ENCODE assay signal across 27 cellular contexts in the genomic region with DNA sequence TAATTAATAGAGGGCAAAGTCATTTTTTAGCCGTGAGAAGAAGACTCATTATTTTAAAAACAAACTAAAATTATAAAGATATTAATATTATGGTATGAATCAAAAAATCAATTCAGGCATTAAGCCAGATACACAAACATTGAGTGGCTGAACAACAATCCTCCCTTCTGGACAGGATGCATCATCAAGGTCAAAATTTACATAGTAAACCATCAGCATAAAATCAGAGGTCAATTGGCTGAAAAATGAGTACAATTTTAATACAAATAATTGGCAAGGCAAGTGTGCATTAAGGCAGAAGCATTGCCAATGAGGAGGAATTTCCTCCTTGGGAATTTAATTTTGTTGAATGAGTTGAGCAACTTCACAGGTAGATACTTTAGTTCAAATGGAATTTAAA.
"Had no signal": no experiment of that assay in that cellular context is flagged by ENCODE, and none has a peak within 500 bp of the region (broad histone marks: within the 10 kb centered on the region; RNA-seq: fewer than 3 reads in every experiment).

No MANE protein-coding gene starts in this region.

- H3K36me3 Mint-ChIP-seq: stimulated activated effector memory CD8-positive, alpha-beta T cell treated with anti-CD3 and anti-CD28 coated beads, Interleukin-12 subunit alpha, Interleukin-12 subunit beta, amount 100 ng/mL, for 72 hours; stimulated activated memory B cell treated with anti-CD40 and anti-IgM and Interleukin-4, amounts not matched to agents 10 μg/mL and 1 μg/mL and 100 μg/mL, for 72 hours; stimulated activated naive B cell treated with anti-CD40 and anti-IgM and Interleukin-4, amounts not matched to agents 10 μg/mL and 1 μg/mL and 100 μg/mL, for 72 hours had no signal

- DNase-seq: stimulated activated CD4-positive, alpha-beta T cell treated with anti-CD3 and anti-CD28 coated beads, Interleukin-2, amount 100 ng/mL, for 48 hours; stimulated activated CD4-positive, alpha-beta T cell treated with anti-CD3 and anti-CD28 coated beads, Interleukin-4, amount 100 ng/mL, for 1 hour; stimulated activated CD4-positive, alpha-beta T cell treated with anti-CD3 and anti-CD28 coated beads, Interleukin-4, amount 100 ng/mL, for 24 hours; stimulated activated CD4-positive, alpha-beta T cell treated with anti-CD3 and anti-CD28 coated beads, Interleukin-4, amount 100 ng/mL, for 4 hours; stimulated activated CD8-positive, alpha-beta memory T cell treated with anti-CD3 and anti-CD28 coated beads, Interleukin-4, amount 100 ng/mL, for 48 hours; stimulated activated naive B cell treated with anti-CD40 and anti-IgM and Interleukin-4, amounts not matched to agents 10 μg/mL and 1 μg/mL and 100 μg/mL, for 72 hours; stimulated activated naive CD4-positive, alpha-beta T cell; stimulated activated naive CD4-positive, alpha-beta T cell treated with Interleukin-2 at 50 U/mL for 16 hours; stimulated activated naive CD8-positive, alpha-beta T cell treated with anti-CD3 and anti-CD28 coated beads, Interleukin-15, amount 100 ng/mL, for 72 hours; stimulated activated naive CD8-positive, alpha-beta T cell treated with anti-CD3 and anti-CD28 coated beads, Interleukin-15, Interleukin-2, amounts not matched to agents 100 U/mL and 50 U/mL, for 24 hours; stomach; substantia nigra; testis; thyroid gland; tibial artery; transverse colon; trophoblast cell; upper lobe of left lung; upper lobe of right lung; uterus had no signal

- H3K4me3 Mint-ChIP-seq: stimulated activated effector memory CD8-positive, alpha-beta T cell treated with anti-CD3 and anti-CD28 coated beads, Interleukin-12 subunit alpha, Interleukin-12 subunit beta, amount 100 ng/mL, for 72 hours; stimulated activated memory B cell treated with anti-CD40 and anti-IgM and Interleukin-4, amounts not matched to agents 10 μg/mL and 1 μg/mL and 100 μg/mL, for 72 hours; stimulated activated naive B cell treated with anti-CD40 and anti-IgM and Interleukin-4, amounts not matched to agents 10 μg/mL and 1 μg/mL and 100 μg/mL, for 72 hours; stimulated activated naive CD8-positive, alpha-beta T cell treated with anti-CD3 and anti-CD28 coated beads, Interleukin-15, amount 100 ng/mL, for 72 hours; stimulated activated naive CD8-positive, alpha-beta T cell treated with anti-CD3 and anti-CD28 coated beads, Interleukin-15, Interleukin-2, amounts not matched to agents 100 ng/mL and 50 ng/mL, for 24 hours had no signal

- H3K9me3 Mint-ChIP-seq: stimulated activated naive B cell treated with anti-CD40 and anti-IgM and Interleukin-4, amounts not matched to agents 10 μg/mL and 1 μg/mL and 100 μg/mL, for 72 hours; stimulated activated naive CD8-positive, alpha-beta T cell treated with anti-CD3 and anti-CD28 coated beads, Interleukin-15, amount 100 ng/mL, for 72 hours had no signal

- H3K27ac Mint-ChIP-seq: stimulated activated effector memory CD8-positive, alpha-beta T cell treated with anti-CD3 and anti-CD28 coated beads, Interleukin-12 subunit alpha, Interleukin-12 subunit beta, amount 100 ng/mL, for 72 hours; stimulated activated memory B cell treated with anti-CD40 and anti-IgM and Interleukin-4, amounts not matched to agents 10 μg/mL and 1 μg/mL and 100 μg/mL, for 72 hours; stimulated activated naive B cell treated with anti-CD40 and anti-IgM and Interleukin-4, amounts not matched to agents 10 μg/mL and 1 μg/mL and 100 μg/mL, for 72 hours; stimulated activated naive CD8-positive, alpha-beta T cell treated with anti-CD3 and anti-CD28 coated beads, Interleukin-15, amount 100 ng/mL, for 72 hours; stimulated activated naive CD8-positive, alpha-beta T cell treated with anti-CD3 and anti-CD28 coated beads, Interleukin-15, Interleukin-2, amounts not matched to agents 100 ng/mL and 50 ng/mL, for 24 hours had no signal

- H3K36me3 ChIP-seq: stomach, suprapubic skin, thoracic aorta, thyroid gland, tibial artery, tibial nerve, transverse colon, upper lobe of left lung, upper lobe of right lung, uterus, vagina had no signal

- H3K27ac ChIP-seq: stomach, suprapubic skin, testis, thoracic aorta, thyroid gland, tibial artery, tibial nerve, transverse colon, upper lobe of left lung, upper lobe of right lung, uterus, vagina had no signal

- H3K27me3 ChIP-seq: stomach, suprapubic skin, testis, thyroid gland, tibial artery, tibial nerve, transverse colon, upper lobe of left lung, upper lobe of right lung, uterus, vagina had no signal

- H3K4me1 ChIP-seq: stomach, suprapubic skin, testis, thyroid gland, tibial artery, tibial nerve, transverse colon, upper lobe of left lung, upper lobe of right lung, uterus, vagina had no signal

- H3K4me3 ChIP-seq: stomach, suprapubic skin, testis, thoracic aorta, thyroid gland, tibial artery, tibial nerve, transverse colon, upper lobe of left lung, upper lobe of right lung, uterus, vagina had no signal

- H3K27me3 Mint-ChIP-seq: stimulated activated memory B cell treated with anti-CD40 and anti-IgM and Interleukin-4, amounts not matched to agents 10 μg/mL and 1 μg/mL and 100 μg/mL, for 72 hours; stimulated activated naive B cell treated with anti-CD40 and anti-IgM and Interleukin-4, amounts not matched to agents 10 μg/mL and 1 μg/mL and 100 μg/mL, for 72 hours; stimulated activated naive CD8-positive, alpha-beta T cell treated with anti-CD3 and anti-CD28 coated beads, Interleukin-15, amount 100 ng/mL, for 72 hours; stimulated activated naive CD8-positive, alpha-beta T cell treated with anti-CD3 and anti-CD28 coated beads, Interleukin-15, Interleukin-2, amounts not matched to agents 100 ng/mL and 50 ng/mL, for 24 hours had no signal

- H3K4me1 Mint-ChIP-seq: stimulated activated effector memory CD8-positive, alpha-beta T cell treated with anti-CD3 and anti-CD28 coated beads, Interleukin-12 subunit alpha, Interleukin-12 subunit beta, amount 100 ng/mL, for 72 hours; stimulated activated memory B cell treated with anti-CD40 and anti-IgM and Interleukin-4, amounts not matched to agents 10 μg/mL and 1 μg/mL and 100 μg/mL, for 72 hours; stimulated activated naive B cell treated with anti-CD40 and anti-IgM and Interleukin-4, amounts not matched to agents 10 μg/mL and 1 μg/mL and 100 μg/mL, for 72 hours; stimulated activated naive CD8-positive, alpha-beta T cell treated with anti-CD3 and anti-CD28 coated beads, Interleukin-15, amount 100 ng/mL, for 72 hours had no signal

- ATAC-seq: stimulated activated effector memory CD8-positive, alpha-beta T cell treated with anti-CD3 and anti-CD28 coated beads, Interleukin-12 subunit alpha, Interleukin-12 subunit beta, amount 100 ng/mL, for 72 hours; stimulated activated memory B cell treated with anti-CD40 and anti-IgM and Interleukin-4, amounts not matched to agents 10 μg/mL and 1 μg/mL and 100 μg/mL, for 72 hours; stimulated activated naive B cell treated with anti-CD40 and anti-IgM and Interleukin-4, amounts not matched to agents 10 μg/mL and 1 μg/mL and 100 μg/mL, for 72 hours; stimulated activated naive CD8-positive, alpha-beta T cell treated with anti-CD3 and anti-CD28 coated beads, Interleukin-15, amount 100 ng/mL, for 72 hours; stimulated activated naive CD8-positive, alpha-beta T cell treated with anti-CD3 and anti-CD28 coated beads, Interleukin-15, Interleukin-2, amounts not matched to agents 100 U/mL and 50 U/mL, for 24 hours; upper lobe of right lung had no signal

- H3K9me3 ChIP-seq: stomach, suprapubic skin, testis, thoracic aorta, thyroid gland, tibial artery, tibial nerve, transverse colon, upper lobe of left lung, upper lobe of right lung, uterus, vagina had no signal
